ENCODE assay signal across 1 cellular context in genomic region chr3:149539491-149539890, GRCh38.
TF ChIP-seq lines count a peak whose summit lies in the region.

No MANE protein-coding gene starts in this region.

TF ChIP-seq in SK-N-SH, 30 proteins besides CTCF, POLR2A, EP300 and RAD21 (continued from another document):
- TF ChIP-seq, protein P1, sequence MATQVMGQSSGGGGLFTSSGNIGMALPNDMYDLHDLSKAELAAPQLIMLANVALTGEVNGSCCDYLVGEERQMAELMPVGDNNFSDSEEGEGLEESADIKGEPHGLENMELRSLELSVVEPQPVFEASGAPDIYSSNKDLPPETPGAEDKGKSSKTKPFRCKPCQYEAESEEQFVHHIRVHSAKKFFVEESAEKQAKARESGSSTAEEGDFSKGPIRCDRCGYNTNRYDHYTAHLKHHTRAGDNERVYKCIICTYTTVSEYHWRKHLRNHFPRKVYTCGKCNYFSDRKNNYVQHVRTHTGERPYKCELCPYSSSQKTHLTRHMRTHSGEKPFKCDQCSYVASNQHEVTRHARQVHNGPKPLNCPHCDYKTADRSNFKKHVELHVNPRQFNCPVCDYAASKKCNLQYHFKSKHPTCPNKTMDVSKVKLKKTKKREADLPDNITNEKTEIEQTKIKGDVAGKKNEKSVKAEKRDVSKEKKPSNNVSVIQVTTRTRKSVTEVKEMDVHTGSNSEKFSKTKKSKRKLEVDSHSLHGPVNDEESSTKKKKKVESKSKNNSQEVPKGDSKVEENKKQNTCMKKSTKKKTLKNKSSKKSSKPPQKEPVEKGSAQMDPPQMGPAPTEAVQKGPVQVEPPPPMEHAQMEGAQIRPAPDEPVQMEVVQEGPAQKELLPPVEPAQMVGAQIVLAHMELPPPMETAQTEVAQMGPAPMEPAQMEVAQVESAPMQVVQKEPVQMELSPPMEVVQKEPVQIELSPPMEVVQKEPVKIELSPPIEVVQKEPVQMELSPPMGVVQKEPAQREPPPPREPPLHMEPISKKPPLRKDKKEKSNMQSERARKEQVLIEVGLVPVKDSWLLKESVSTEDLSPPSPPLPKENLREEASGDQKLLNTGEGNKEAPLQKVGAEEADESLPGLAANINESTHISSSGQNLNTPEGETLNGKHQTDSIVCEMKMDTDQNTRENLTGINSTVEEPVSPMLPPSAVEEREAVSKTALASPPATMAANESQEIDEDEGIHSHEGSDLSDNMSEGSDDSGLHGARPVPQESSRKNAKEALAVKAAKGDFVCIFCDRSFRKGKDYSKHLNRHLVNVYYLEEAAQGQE (IDR thresholded peaks at IDR 0.05; ENCODE audit: low read depth, low read length) = no peak
- TF ChIP-seq, protein P2, sequence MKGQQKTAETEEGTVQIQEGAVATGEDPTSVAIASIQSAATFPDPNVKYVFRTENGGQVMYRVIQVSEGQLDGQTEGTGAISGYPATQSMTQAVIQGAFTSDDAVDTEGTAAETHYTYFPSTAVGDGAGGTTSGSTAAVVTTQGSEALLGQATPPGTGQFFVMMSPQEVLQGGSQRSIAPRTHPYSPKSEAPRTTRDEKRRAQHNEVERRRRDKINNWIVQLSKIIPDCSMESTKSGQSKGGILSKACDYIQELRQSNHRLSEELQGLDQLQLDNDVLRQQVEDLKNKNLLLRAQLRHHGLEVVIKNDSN (IDR thresholded peaks at IDR 0.05; ENCODE audit: borderline replicate concordance, low read depth) = no peak
- TF ChIP-seq YY1 (IDR thresholded peaks at IDR 0.05; ENCODE audit: low read depth) (no peak), SIN3A (IDR thresholded peaks at IDR 0.05; ENCODE audit: borderline replicate concordance, low read depth, low read length) (no peak), MEF2A (IDR thresholded peaks at IDR 0.05; ENCODE audit: borderline replicate concordance, low read depth) (no peak), TEAD4 (IDR thresholded peaks at IDR 0.05; ENCODE audit: borderline replicate concordance, insufficient read depth) (no peak), GABPA (IDR thresholded peaks at IDR 0.05; ENCODE audit: low read depth) (no peak)
- TF ChIP-seq, protein P3, sequence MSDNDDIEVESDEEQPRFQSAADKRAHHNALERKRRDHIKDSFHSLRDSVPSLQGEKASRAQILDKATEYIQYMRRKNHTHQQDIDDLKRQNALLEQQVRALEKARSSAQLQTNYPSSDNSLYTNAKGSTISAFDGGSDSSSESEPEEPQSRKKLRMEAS (IDR thresholded peaks at IDR 0.05; ENCODE audit: low read depth) = no peak
